ENCODE assay signal across 16 cellular contexts in the genomic region with DNA sequence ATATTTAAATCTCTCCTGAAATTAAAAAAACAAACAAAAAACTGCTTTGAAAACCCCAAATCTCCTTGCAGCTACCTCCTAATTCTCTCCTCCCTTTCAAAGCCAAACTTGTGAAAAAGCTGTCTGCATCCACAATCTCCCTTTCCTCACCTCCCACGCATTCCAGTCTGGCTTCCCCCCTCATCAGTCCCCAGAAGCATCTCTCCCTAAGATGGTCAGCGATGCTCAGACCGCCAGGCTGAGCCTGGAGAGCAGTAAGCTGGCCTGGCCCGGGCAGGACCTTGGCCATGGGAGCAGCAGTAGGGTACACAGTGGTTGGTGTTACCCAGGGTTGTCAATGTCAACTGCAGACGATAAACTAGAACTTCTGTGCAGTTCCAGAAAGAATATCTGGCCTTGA. TPM values are rescaled to one million over a fixed set of nuclear protein-coding genes. Genes with fewer than 3 reads are reported as not detected.
DNase-seq lines count a peak whose midpoint lies in the region; ATAC-seq and TF ChIP-seq lines count a peak whose summit lies in the region.
"Had no signal": no experiment of that assay in that cellular context is flagged by ENCODE, and none has a peak within 500 bp of the region (broad histone marks: within the 10 kb centered on the region; RNA-seq: fewer than 3 reads in every experiment).

No MANE protein-coding gene starts in this region.

- H3K27me3 Mint-ChIP-seq in T-helper 2 cell treated with Interferon-gamma antibody and Interleukin-4, amounts not matched to agents 5 μg/mL and 100 μg/mL, for 36 hours (ENCODE audit: low read depth), result no peaks in the 10 kb centered on the region
- no peaks in the 10 kb centered on the region for H3K27me3 Mint-ChIP-seq in stimulated activated naive CD8-positive, alpha-beta T cell treated with anti-CD3 and anti-CD28 coated beads, Interleukin-15, amount 100 ng/mL, for 72 hours
- no peaks in the 10 kb centered on the region for H3K27me3 Mint-ChIP-seq in dendritic cell treated with granulocyte-macrophage colony-stimulating factor and Interleukin-4, amounts not matched to agents 40 ng/mL and 50 ng/mL, for 4 days

- no TSS peak for BruUV-seq in A673 (replicated peaks; lab: Mats Ljungman, UMichigan)

- no peak for DNase-seq in T-helper 2 cell treated with Interferon-gamma antibody and Interleukin-4, amounts not matched to agents 5 μg/mL and 100 μg/mL, for 36 hours (ENCODE audit: low spot score)
- DNase-seq in T-helper 2 cell (no peak), A673 (ENCODE audit: low spot score) (no peak)
- no peak for DNase-seq in stimulated activated naive CD8-positive, alpha-beta T cell treated with anti-CD3 and anti-CD28 coated beads, Interleukin-15, amount 100 ng/mL, for 72 hours
- no peak for DNase-seq in stimulated activated naive CD8-positive, alpha-beta T cell treated with anti-CD3 and anti-CD28 coated beads, Interleukin-15, Interleukin-2, amounts not matched to agents 100 U/mL and 50 U/mL, for 24 hours
- DNase-seq in stimulated activated CD8-positive, alpha-beta memory T cell treated with anti-CD3 and anti-CD28 coated beads, Interleukin-4, amount 100 ng/mL, for 48 hours, result no peak
- DNase-seq: C1 segment of cervical spinal cord, NCI-H1417 treated with DMSO at 0.1 percent for 48 hours, NCI-H2029, NCI-H2171 treated with DMSO at 0.1 percent for 48 hours, NCI-H510A treated with DMSO at 0.1 percent for 48 hours had no signal

- H3K36me3 ChIP-seq in A673 (ENCODE audit: insufficient read depth, low read length, poor library complexity, severe bottlenecking), result no peaks in the 10 kb centered on the region

- H3K36me3 Mint-ChIP-seq in T-helper 2 cell treated with Interferon-gamma antibody and Interleukin-4, amounts not matched to agents 5 μg/mL and 100 μg/mL, for 36 hours (ENCODE audit: low read depth), result peaks cover 6% of the 10 kb centered on the region
- no peaks in the 10 kb centered on the region for H3K36me3 Mint-ChIP-seq in dendritic cell treated with granulocyte-macrophage colony-stimulating factor and Interleukin-4, amounts not matched to agents 40 ng/mL and 50 ng/mL, for 4 days (ENCODE audit: low read depth)

- no peak overlapping the region for H3K4me3 ChIP-seq in A673 (ENCODE audit: low read depth, low read length, poor library complexity, severe bottlenecking)

- peaks cover 7% of the 10 kb centered on the region for H3K9me3 ChIP-seq in A673 (ENCODE audit: low read depth, low read length, poor library complexity, severe bottlenecking)

- CTCF ChIA-PET in A673 (lab: Charles Lee), result no interaction called here

- H3K27me3 ChIP-seq in A673 (replicated peaks; ENCODE audit: insufficient read depth, low read depth, low read length, poor library complexity), result no peaks in the 10 kb centered on the region

- peaks cover 18% of the 10 kb centered on the region for H3K4me1 ChIP-seq in A673 (ENCODE audit: insufficient read depth, low read length, poor library complexity, severe bottlenecking)

- H3K4me3 Mint-ChIP-seq in T-helper 2 cell treated with Interferon-gamma antibody and Interleukin-4, amounts not matched to agents 5 μg/mL and 100 μg/mL, for 36 hours, result no peak overlapping the region
- no peak overlapping the region for H3K4me3 Mint-ChIP-seq in stimulated activated naive CD8-positive, alpha-beta T cell treated with anti-CD3 and anti-CD28 coated beads, Interleukin-15, amount 100 ng/mL, for 72 hours
- no peak overlapping the region for H3K4me3 Mint-ChIP-seq in dendritic cell treated with granulocyte-macrophage colony-stimulating factor and Interleukin-4, amounts not matched to agents 40 ng/mL and 50 ng/mL, for 4 days

- peak overlapping the region; percentile 94 for H3K27ac Mint-ChIP-seq in T-helper 2 cell treated with Interferon-gamma antibody and Interleukin-4, amounts not matched to agents 5 μg/mL and 100 μg/mL, for 36 hours
- peak overlapping the region; percentile 8 to 81 for H3K27ac Mint-ChIP-seq in stimulated activated naive CD8-positive, alpha-beta T cell treated with anti-CD3 and anti-CD28 coated beads, Interleukin-15, amount 100 ng/mL, for 72 hours
- H3K27ac Mint-ChIP-seq in dendritic cell treated with granulocyte-macrophage colony-stimulating factor and Interleukin-4, amounts not matched to agents 40 ng/mL and 50 ng/mL, for 4 days, result peak overlapping the region; percentile 81

- intact Hi-C loops in dendritic cell treated with granulocyte-macrophage colony-stimulating factor and Interleukin-4, amounts not matched to agents 40 ng/mL and 50 ng/mL, for 4 days (cut with micrococcal nuclease), result no loop called here
- intact Hi-C loops in A673 (cut with micrococcal nuclease; ENCODE audit: unreplicated experiment), result no loop called here

- no peaks in the 10 kb centered on the region for H3K9me3 Mint-ChIP-seq in T-helper 2 cell treated with Interferon-gamma antibody and Interleukin-4, amounts not matched to agents 5 μg/mL and 100 μg/mL, for 36 hours
- H3K9me3 Mint-ChIP-seq in stimulated activated naive CD8-positive, alpha-beta T cell treated with anti-CD3 and anti-CD28 coated beads, Interleukin-15, amount 100 ng/mL, for 72 hours, result peaks cover 0 to 4% of the 10 kb centered on the region in 2 donors
- H3K9me3 Mint-ChIP-seq in dendritic cell treated with granulocyte-macrophage colony-stimulating factor and Interleukin-4, amounts not matched to agents 40 ng/mL and 50 ng/mL, for 4 days, result no peaks in the 10 kb centered on the region

- H3K4me1 Mint-ChIP-seq in T-helper 2 cell treated with Interferon-gamma antibody and Interleukin-4, amounts not matched to agents 5 μg/mL and 100 μg/mL, for 36 hours (ENCODE audit: low read depth), result peaks cover 51% of the 10 kb centered on the region
- peaks cover 63% of the 10 kb centered on the region for H3K4me1 Mint-ChIP-seq in stimulated activated naive CD8-positive, alpha-beta T cell treated with anti-CD3 and anti-CD28 coated beads, Interleukin-15, amount 100 ng/mL, for 72 hours
- peaks cover 51% of the 10 kb centered on the region for H3K4me1 Mint-ChIP-seq in dendritic cell treated with granulocyte-macrophage colony-stimulating factor and Interleukin-4, amounts not matched to agents 40 ng/mL and 50 ng/mL, for 4 days (ENCODE audit: low read depth)

- TF ChIP-seq CTCF in A673 (conservative IDR thresholded peaks at IDR 0.05; ENCODE audit: low read depth, low read length), result no peak

- no peak overlapping the region for H3K27ac ChIP-seq in A673 (ENCODE audit: low read depth, low read length, poor library complexity, severe bottlenecking)
- H3K27ac ChIP-seq: 22Rv1 had no signal

- ATAC-seq in stimulated activated naive CD8-positive, alpha-beta T cell treated with anti-CD3 and anti-CD28 coated beads, Interleukin-15, amount 100 ng/mL, for 72 hours, result no peak
- ATAC-seq in stimulated activated naive CD8-positive, alpha-beta T cell treated with anti-CD3 and anti-CD28 coated beads, Interleukin-15, Interleukin-2, amounts not matched to agents 100 U/mL and 50 U/mL, for 24 hours, result no peak
- no peak for ATAC-seq in GM19397 (IDR thresholded peaks at IDR 0.05; ENCODE audit: unreplicated experiment)
- ATAC-seq: HCT116, Panc1 had no signal

- POLR2A ChIA-PET in A673 (lab: Charles Lee; ENCODE audit: low non-redundant PET), result no interaction called here

RNA-seq across cellular contexts. Expression of a gene that starts 32.9 kb away (rescaled TPM):
- total RNA-seq in A673 (2021), result 40.0 and 43.6 TPM in 2 replicates
